35 cellular contexts compared by ENCODE assay signal in the genomic region with DNA sequence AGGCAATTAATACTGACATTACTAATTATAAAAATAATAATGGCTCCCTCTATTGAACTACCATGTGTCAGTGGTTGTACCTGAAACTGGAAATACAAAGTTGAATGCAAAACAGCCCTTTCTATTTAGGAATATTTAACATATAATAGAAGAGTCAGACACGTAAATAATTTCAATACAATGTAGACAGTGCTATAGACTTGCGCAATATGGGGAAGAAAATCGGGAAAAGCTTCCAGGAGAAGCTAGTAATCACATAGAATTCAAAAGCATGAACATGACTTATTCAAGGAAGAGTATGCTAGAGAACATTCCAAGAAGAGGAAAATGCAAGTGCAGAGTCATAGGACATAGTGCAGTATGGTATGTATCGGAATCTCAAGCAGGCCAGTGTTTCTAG.
"Had no signal": no experiment of that assay in that cellular context is flagged by ENCODE, and none has a peak within 500 bp of the region (broad histone marks: within the 10 kb centered on the region; RNA-seq: fewer than 3 reads in every experiment).

No MANE protein-coding gene starts in this region.

- H3K27me3 ChIP-seq: adrenal gland, body of pancreas, brain microvascular endothelial cell, breast epithelium had no signal

- H3K36me3 Mint-ChIP-seq: activated CD4-positive, alpha-beta memory T cell treated with anti-CD3 and anti-CD28 coated beads for 36 hours; activated naive CD4-positive, alpha-beta T cell treated with anti-CD3 and anti-CD28 coated beads, Interleukin-2, amount 50 U/mL, for 72 hours; activated naive CD8-positive, alpha-beta T cell treated with anti-CD3 and anti-CD28 coated beads for 36 hours had no signal

- H3K36me3 ChIP-seq: adrenal gland, brain microvascular endothelial cell, breast epithelium had no signal

- H3K4me1 ChIP-seq: adrenal gland, body of pancreas, breast epithelium had no signal

- H3K4me3 ChIP-seq: adrenal gland, body of pancreas, breast epithelium had no signal

- H3K27me3 Mint-ChIP-seq: activated B cell treated with CpG ODN at 0.5 μM for 24 hours; activated CD4-positive, alpha-beta memory T cell treated with anti-CD3 and anti-CD28 coated beads for 36 hours; activated CD4-positive, alpha-beta T cell treated with anti-CD3 and anti-CD28 coated beads, Interleukin-2, amount 10 ng/mL, durations not matched to agents 24 days and 14 days; activated CD8-positive, alpha-beta T cell treated with anti-CD3 and anti-CD28 coated beads for 36 hours; activated naive CD8-positive, alpha-beta T cell treated with anti-CD3 and anti-CD28 coated beads for 36 hours; activated T-helper 17 cell treated with anti-CD3 and anti-CD28 coated beads, Interleukin-2, amount 50 U/mL, for 72 hours had no signal

- H3K9me3 Mint-ChIP-seq: activated B cell treated with CpG ODN at 0.5 μM for 24 hours; activated CD4-positive, alpha-beta memory T cell treated with anti-CD3 and anti-CD28 coated beads for 36 hours; activated CD4-positive, alpha-beta T cell treated with anti-CD3 and anti-CD28 coated beads, Interleukin-2, amount 10 ng/mL, durations not matched to agents 24 days and 14 days; activated CD8-positive, alpha-beta T cell treated with anti-CD3 and anti-CD28 coated beads for 36 hours; activated naive CD4-positive, alpha-beta T cell treated with anti-CD3 and anti-CD28 coated beads for 36 hours; activated naive CD4-positive, alpha-beta T cell treated with anti-CD3 and anti-CD28 coated beads, Interleukin-2, amount 50 U/mL, for 72 hours; activated naive CD8-positive, alpha-beta T cell treated with anti-CD3 and anti-CD28 coated beads for 36 hours; activated T-cell treated with anti-CD3 and anti-CD28 coated beads, Interleukin-2, amount 50 U/mL, for 4 hours; activated T-helper 1 cell treated with anti-CD3 and anti-CD28 coated beads, Interleukin-12 subunit alpha, Interleukin-12 subunit beta, Interleukin-2, Interleukin-4 antibody, amounts not matched to agents 30 ng/mL and 10 ng/mL and 1 ng/mL, durations not matched to agents 14 hours and 24 hours and 36 hours; T-helper 1 cell treated with Interleukin-12 subunit alpha and Interleukin-12 subunit beta and Interleukin-4 antibody, amounts not matched to agents 30 μg/mL and 1 μg/mL, for 36 hours; T-helper 2 cell treated with Interferon-gamma antibody and Interleukin-4, amounts not matched to agents 5 μg/mL and 100 μg/mL, for 36 hours had no signal

- H3K27ac Mint-ChIP-seq: activated B cell treated with CpG ODN at 0.5 μM for 24 hours; activated CD4-positive, alpha-beta memory T cell treated with anti-CD3 and anti-CD28 coated beads for 36 hours; activated CD4-positive, alpha-beta T cell treated with anti-CD3 and anti-CD28 coated beads, Interleukin-2, amount 10 ng/mL, durations not matched to agents 24 days and 14 days; activated CD8-positive, alpha-beta T cell treated with anti-CD3 and anti-CD28 coated beads for 36 hours; activated naive CD4-positive, alpha-beta T cell treated with anti-CD3 and anti-CD28 coated beads for 36 hours; activated naive CD4-positive, alpha-beta T cell treated with anti-CD3 and anti-CD28 coated beads, Interleukin-2, amount 50 U/mL, for 72 hours; activated naive CD8-positive, alpha-beta T cell treated with anti-CD3 and anti-CD28 coated beads for 36 hours; activated T-cell treated with anti-CD3 and anti-CD28 coated beads, Interleukin-2, amount 50 U/mL, for 72 hours; activated T-helper 1 cell treated with anti-CD3 and anti-CD28 coated beads, Interleukin-12 subunit alpha, Interleukin-12 subunit beta, Interleukin-2, Interleukin-4 antibody, amounts not matched to agents 30 ng/mL and 10 ng/mL and 1 ng/mL, durations not matched to agents 14 hours and 24 hours and 36 hours; activated T-helper 17 cell treated with anti-CD3 and anti-CD28 coated beads, Interleukin-2, amount 50 U/mL, for 72 hours; T-helper 1 cell treated with Interleukin-12 subunit alpha and Interleukin-12 subunit beta and Interleukin-4 antibody, amounts not matched to agents 30 μg/mL and 1 μg/mL, for 36 hours; T-helper 2 cell treated with Interferon-gamma antibody and Interleukin-4, amounts not matched to agents 5 μg/mL and 100 μg/mL, for 36 hours had no signal

- DNase-seq: activated B cell treated with CpG ODN at 0.5 μM for 24 hours; activated CD4-positive, alpha-beta memory T cell treated with anti-CD3 and anti-CD28 coated beads for 36 hours; activated CD4-positive, alpha-beta T cell treated with anti-CD3 and anti-CD28 coated beads for 4 hours; activated CD4-positive, alpha-beta T cell treated with anti-CD3 and anti-CD28 coated beads, Interleukin-2, amount 10 ng/mL, durations not matched to agents 24 days and 14 days; activated CD4-positive, alpha-beta T cell treated with anti-CD3 and anti-CD28 coated beads, Interleukin-2, amount 50 U/mL, for 1 hour; activated CD4-positive, alpha-beta T cell treated with anti-CD3 and anti-CD28 coated beads, Interleukin-2, amount 50 U/mL, for 4 hours; activated CD4-positive, CD25-positive, alpha-beta regulatory T cell treated with anti-CD3 and anti-CD28 coated beads, Interleukin-2, amount 50 U/mL, for 72 hours; activated CD8-positive, alpha-beta memory T cell treated with anti-CD3 and anti-CD28 coated beads, Interleukin-2, amount 50 U/mL, for 4 hours; activated CD8-positive, alpha-beta T cell treated with anti-CD3 and anti-CD28 coated beads for 36 hours; activated effector memory CD4-positive, alpha-beta T cell treated with anti-CD3 and anti-CD28 coated beads, Interleukin-2, amount 50 U/mL, for 16 hours; activated gamma-delta T cell treated with Interleukin-2 at 50 U/mL for 16 hours; activated naive CD4-positive, alpha-beta T cell; activated naive CD4-positive, alpha-beta T cell treated with anti-CD3 and anti-CD28 coated beads for 36 hours; activated naive CD4-positive, alpha-beta T cell treated with anti-CD3 and anti-CD28 coated beads, Interleukin-2, amount 50 U/mL, for 16 hours; activated naive CD8-positive, alpha-beta T cell treated with anti-CD3 and anti-CD28 coated beads for 36 hours; activated T-cell treated with anti-CD3 and anti-CD28 coated beads for 4 hours; activated T-cell treated with anti-CD3 and anti-CD28 coated beads, Interleukin-2, amount 50 U/mL, for 1 hour; activated T-cell treated with anti-CD3 and anti-CD28 coated beads, Interleukin-2, amount 50 U/mL, for 4 hours; activated T-cell treated with anti-CD3 and anti-CD28 coated beads, Interleukin-2, amount 50 U/mL, for 72 hours; adrenal gland; amniotic stem cell; aorta; body of pancreas; brain microvascular endothelial cell; central memory CD4-positive, alpha-beta T cell; T-helper 2 cell; T-helper 9 cell had no signal

- ATAC-seq: activated CD8-positive, alpha-beta T cell treated with anti-CD3 and anti-CD28 coated beads for 36 hours; activated naive CD4-positive, alpha-beta T cell treated with anti-CD3 and anti-CD28 coated beads, Interleukin-2, amount 50 U/mL, for 72 hours; activated T-cell treated with anti-CD3 and anti-CD28 coated beads, Interleukin-2, amount 50 U/mL, for 4 hours; activated T-cell treated with anti-CD3 and anti-CD28 coated beads, Interleukin-2, amount 50 U/mL, for 72 hours; activated T-helper 17 cell treated with anti-CD3 and anti-CD28 coated beads, Interleukin-2, amount 50 U/mL, for 72 hours; body of pancreas had no signal

- FAIRE-seq: TTC549 had no signal

- H3K4me3 Mint-ChIP-seq: activated B cell treated with CpG ODN at 0.5 μM for 24 hours; activated CD4-positive, alpha-beta memory T cell treated with anti-CD3 and anti-CD28 coated beads for 36 hours; activated CD4-positive, alpha-beta T cell treated with anti-CD3 and anti-CD28 coated beads, Interleukin-2, amount 10 ng/mL, durations not matched to agents 24 days and 14 days; activated CD8-positive, alpha-beta T cell treated with anti-CD3 and anti-CD28 coated beads for 36 hours; activated naive CD4-positive, alpha-beta T cell treated with anti-CD3 and anti-CD28 coated beads for 36 hours; activated naive CD8-positive, alpha-beta T cell treated with anti-CD3 and anti-CD28 coated beads for 36 hours; activated T-cell treated with anti-CD3 and anti-CD28 coated beads, Interleukin-2, amount 50 U/mL, for 4 hours; activated T-cell treated with anti-CD3 and anti-CD28 coated beads, Interleukin-2, amount 50 U/mL, for 72 hours; activated T-helper 1 cell treated with anti-CD3 and anti-CD28 coated beads, Interleukin-12 subunit alpha, Interleukin-12 subunit beta, Interleukin-2, Interleukin-4 antibody, amounts not matched to agents 30 ng/mL and 10 ng/mL and 1 ng/mL, durations not matched to agents 14 hours and 24 hours and 36 hours; activated T-helper 17 cell treated with anti-CD3 and anti-CD28 coated beads, Interleukin-2, amount 50 U/mL, for 72 hours; T-helper 1 cell treated with Interleukin-12 subunit alpha and Interleukin-12 subunit beta and Interleukin-4 antibody, amounts not matched to agents 30 μg/mL and 1 μg/mL, for 36 hours; T-helper 2 cell treated with Interferon-gamma antibody and Interleukin-4, amounts not matched to agents 5 μg/mL and 100 μg/mL, for 36 hours had no signal

- H3K4me1 Mint-ChIP-seq: activated B cell treated with CpG ODN at 0.5 μM for 24 hours; activated CD4-positive, alpha-beta T cell treated with anti-CD3 and anti-CD28 coated beads, Interleukin-2, amount 10 ng/mL, durations not matched to agents 24 days and 14 days; activated naive CD8-positive, alpha-beta T cell treated with anti-CD3 and anti-CD28 coated beads for 36 hours; activated T-helper 17 cell treated with anti-CD3 and anti-CD28 coated beads, Interleukin-2, amount 50 U/mL, for 72 hours had no signal

- H3K27ac ChIP-seq: adrenal gland, body of pancreas, brain microvascular endothelial cell, breast epithelium, VCaP had no signal

- H3K9me3 ChIP-seq: adrenal gland, body of pancreas, breast epithelium had no signal
